8 cellular contexts compared by ENCODE assay signal in genomic region chr2:64227603-64228125, GRCh38.
DNase-seq lines count a peak whose midpoint lies in the region; ATAC-seq and TF ChIP-seq lines count a peak whose summit lies in the region.

No MANE protein-coding gene starts in this region.

- ATAC-seq in CD4-positive, CD25-positive, alpha-beta regulatory T cell (ENCODE audit: low read depth in 2 of 2), result no peak

- H3K27me3 ChIP-seq in CD4-positive, CD25-positive, alpha-beta regulatory T cell (ENCODE audit: control insufficient read depth, insufficient read depth, low read length), result no peaks in the 10 kb centered on the region
- H3K27me3 ChIP-seq in MM.1S (replicated peaks; ENCODE audit: insufficient read depth, low read length) (no peaks in the 10 kb centered on the region), neuron (ENCODE audit: insufficient read depth, low read length) (no peaks in the 10 kb centered on the region)
- H3K27me3 ChIP-seq in effector memory CD4-positive, alpha-beta T cell (replicated peaks; ENCODE audit: control insufficient read depth, insufficient read depth, low read length, poor library complexity, severe bottlenecking), result no peaks in the 10 kb centered on the region

- H3K4me1 Mint-ChIP-seq in CD4-positive, CD25-positive, alpha-beta regulatory T cell, result peaks cover 20 to 59% (median 37%) of the 10 kb centered on the region in 4 donors

- H3K27ac Mint-ChIP-seq in CD4-positive, CD25-positive, alpha-beta regulatory T cell, result peak overlapping the region; percentile 95 to 98 (median 95)

- peak overlapping the region; percentile 71 for H3K4me2 ChIP-seq in MM.1S (ENCODE audit: low read depth, low read length)

- peak overlapping the region; percentile 59 for H3K9ac ChIP-seq in MM.1S (ENCODE audit: low read length)

- H3K4me1 ChIP-seq in CD4-positive, CD25-positive, alpha-beta regulatory T cell (ENCODE audit: control insufficient read depth, insufficient read depth, low read length, poor library complexity, severe bottlenecking), result peaks cover 15% of the 10 kb centered on the region
- H3K4me1 ChIP-seq in MM.1S (ENCODE audit: low read length), result peaks cover 33% of the 10 kb centered on the region
- peaks cover 4% of the 10 kb centered on the region for H3K4me1 ChIP-seq in effector memory CD4-positive, alpha-beta T cell (ENCODE audit: control insufficient read depth, insufficient read depth, low read length, poor library complexity, severe bottlenecking)
- H3K4me1 ChIP-seq in neuron (ENCODE audit: insufficient read depth, low read length), result peaks cover 26% of the 10 kb centered on the region

- H3K9me2 ChIP-seq in MM.1S (replicated peaks; ENCODE audit: insufficient read depth, low read length), result no peaks in the 10 kb centered on the region

- H3K79me2 ChIP-seq in MM.1S (ENCODE audit: low read length), result no peaks in the 10 kb centered on the region

- H3K36me3 Mint-ChIP-seq in CD4-positive, CD25-positive, alpha-beta regulatory T cell, result peaks cover 12% of the 10 kb centered on the region

- H3K4me3 Mint-ChIP-seq in CD4-positive, CD25-positive, alpha-beta regulatory T cell, result peak overlapping the region; percentile 90 to 94 (median 94)

- no peaks in the 10 kb centered on the region for H3K27me3 Mint-ChIP-seq in CD4-positive, CD25-positive, alpha-beta regulatory T cell

- no peaks in the 10 kb centered on the region for H3K9me3 ChIP-seq in CD4-positive, CD25-positive, alpha-beta regulatory T cell (ENCODE audit: control insufficient read depth in 2 of 2, low read length in 2 of 2)
- H3K9me3 ChIP-seq in MM.1S (replicated peaks; ENCODE audit: insufficient read depth, low read length) (no peaks in the 10 kb centered on the region), neuron (ENCODE audit: low read length) (no peaks in the 10 kb centered on the region)
- H3K9me3 ChIP-seq in effector memory CD4-positive, alpha-beta T cell (ENCODE audit: control insufficient read depth, low read length), result no peaks in the 10 kb centered on the region

- H3K9me3 Mint-ChIP-seq in CD4-positive, CD25-positive, alpha-beta regulatory T cell, result peaks cover 0 to 2% (median 0%) of the 10 kb centered on the region in 7 donors

- H3F3A ChIP-seq in MM.1S (ENCODE audit: insufficient read depth, low read length), result peaks cover 12% of the 10 kb centered on the region

- no peak for TF ChIP-seq CTCF in MM.1S (IDR thresholded peaks at IDR 0.05; ENCODE audit: low read length)

- peak overlapping the region; percentile 87 for H3K4me3 ChIP-seq in CD4-positive, CD25-positive, alpha-beta regulatory T cell (ENCODE audit: low read depth, low read length)
- H3K4me3 ChIP-seq in MM.1S (ENCODE audit: low read length) (peak overlapping the region; percentile 70), neuron (ENCODE audit: low read length) (peak overlapping the region; percentile 43)
- H3K4me3 ChIP-seq in effector memory CD4-positive, alpha-beta T cell (ENCODE audit: insufficient read depth, low read depth, low read length, poor library complexity, severe bottlenecking), result peak overlapping the region; percentile 51

- H3K36me3 ChIP-seq in CD4-positive, CD25-positive, alpha-beta regulatory T cell (ENCODE audit: control insufficient read depth, insufficient read depth, low read length), result no peaks in the 10 kb centered on the region
- no peaks in the 10 kb centered on the region for H3K36me3 ChIP-seq in MM.1S (replicated peaks; ENCODE audit: insufficient read depth, low read length)
- no peaks in the 10 kb centered on the region for H3K36me3 ChIP-seq in effector memory CD4-positive, alpha-beta T cell (ENCODE audit: control insufficient read depth, insufficient read depth, low read length)
- no peaks in the 10 kb centered on the region for H3K36me3 ChIP-seq in neuron (ENCODE audit: insufficient read depth, low read length)

- H2AFZ ChIP-seq in MM.1S (ENCODE audit: low read length), result peak overlapping the region; percentile 88
- H2AFZ ChIP-seq in neuron (ENCODE audit: low read depth, low read length), result peak overlapping the region; percentile 14

- H4K20me1 ChIP-seq in MM.1S (ENCODE audit: insufficient read depth, low read length), result no peaks in the 10 kb centered on the region

- H3K27ac ChIP-seq in CD4-positive, CD25-positive, alpha-beta regulatory T cell (ENCODE audit: insufficient read depth, low read length, poor library complexity, severe bottlenecking), result peak overlapping the region; percentile 58
- peak overlapping the region; percentile 27; the same call in 1 of the 2 replicates for H3K27ac ChIP-seq in MM.1S (ENCODE audit: low read length)
- no peak overlapping the region for H3K27ac ChIP-seq in effector memory CD4-positive, alpha-beta T cell (ENCODE audit: insufficient read depth, low read length, poor library complexity, severe bottlenecking)

- no peak for DNase-seq in CD4-positive, CD25-positive, alpha-beta regulatory T cell
- DNase-seq in MM.1S (no peak), pons (ENCODE audit: low spot score) (no peak), hippocampal formation (lab: John Stamatoyannopoulos, UW) (no peak), amygdala (lab: John Stamatoyannopoulos, UW) (no peak), NCI-H2029 (lab: John Stamatoyannopoulos, UW) (no peak)
- no peak for DNase-seq in effector memory CD4-positive, alpha-beta T cell
